In the genomic region with DNA sequence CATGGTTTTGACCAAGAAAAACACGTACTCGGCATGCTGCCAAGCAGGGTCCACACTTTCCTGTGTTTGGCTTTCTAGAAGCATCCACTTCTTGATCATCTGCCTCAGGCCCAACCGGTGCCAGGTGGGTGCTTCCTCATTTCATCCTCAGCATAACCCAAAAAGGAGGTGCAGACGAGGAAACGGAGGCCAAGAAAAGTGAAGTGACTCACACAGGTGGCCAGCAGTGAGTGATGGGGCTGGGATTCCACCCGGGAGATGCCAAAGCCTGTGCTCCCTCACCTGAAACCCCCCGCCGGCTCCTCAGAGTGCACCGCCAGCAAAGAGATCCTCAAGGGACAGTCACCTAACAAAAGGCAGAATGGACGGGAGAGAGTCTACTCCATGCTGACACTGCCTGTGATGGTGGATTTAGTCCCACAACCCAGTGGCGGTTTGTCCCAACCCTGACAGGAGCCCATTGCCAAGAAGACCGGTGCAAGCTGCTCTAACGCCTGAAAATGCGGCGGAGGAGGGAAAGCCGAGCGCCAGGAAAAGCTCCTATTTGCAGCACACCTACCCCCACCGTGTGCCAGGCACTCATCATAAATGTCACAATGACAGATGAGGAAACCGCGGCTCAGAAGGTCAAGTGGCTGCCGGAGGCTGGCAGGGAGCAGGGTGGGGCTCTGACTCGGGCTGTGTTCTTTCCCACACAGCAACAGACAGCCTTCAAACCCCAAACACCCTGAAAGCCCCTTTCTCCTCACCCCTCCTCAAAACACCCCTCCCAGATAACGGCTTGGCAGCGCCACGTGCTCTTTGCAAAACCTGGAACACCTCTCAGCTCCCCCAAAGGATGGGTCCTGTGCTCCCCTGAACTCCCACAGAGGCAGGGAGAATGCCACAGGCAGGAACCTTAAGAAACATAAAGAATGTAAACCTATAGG, we compare ENCODE assay signal across 12 cellular contexts. TPM values are rescaled to one million over a fixed set of nuclear protein-coding genes. Genes with fewer than 3 reads are reported as not detected.
A peak's percentile ranks its signal among the peaks of the same experiment; 100 is the strongest.
DNase-seq lines count a peak whose midpoint lies in the region; ATAC-seq, FAIRE-seq and TF ChIP-seq lines count a peak whose summit lies in the region.
"Had no signal": no experiment of that assay in that cellular context is flagged by ENCODE, and none has a peak within 500 bp of the region (broad histone marks: within the 10 kb centered on the region; RNA-seq: fewer than 3 reads in every experiment).

No MANE protein-coding gene starts in this region.

- TF ChIP-seq EP300 in H1 (IDR thresholded peaks at IDR 0.05; ENCODE audit: borderline replicate concordance in 1 of 2, low read depth in 2 of 2, low read length in 2 of 2) (no peak), upper lobe of left lung (IDR thresholded peaks at IDR 0.05) (no peak)

- no peak for FAIRE-seq in H1 (lab: Jason Lieb, UNC)

- no peaks in the 10 kb centered on the region for H3K9me3 Mint-ChIP-seq in activated CD8-positive, alpha-beta T cell treated with anti-CD3 and anti-CD28 coated beads, Interleukin-2, amount 10 ng/mL, durations not matched to agents 7 days and 5 days (ENCODE audit: insufficient read depth)

- no peaks in the 10 kb centered on the region for H4K20me1 ChIP-seq in H1 (replicated peaks in 1 of 2; ENCODE audit: control insufficient read depth in 1 of 2, insufficient read depth in 2 of 2, low read length in 2 of 2)

- peak; percentile 32 for ATAC-seq in activated CD8-positive, alpha-beta T cell treated with anti-CD3 and anti-CD28 coated beads, Interleukin-2, amount 10 ng/mL, durations not matched to agents 7 days and 5 days
- ATAC-seq in upper lobe of left lung (ENCODE audit: low FRiP score in 2 of 2) = no peak

- no peak for TF ChIP-seq RAD21 in H1 (IDR thresholded peaks at IDR 0.05 in 1 of 2, conservative IDR thresholded peaks at IDR 0.05 in 1 of 2; ENCODE audit: low read depth in 2 of 2, low read length in 2 of 2)

- no peak overlapping the region for H3K14ac ChIP-seq in H1 (ENCODE audit: insufficient read length)

- no peak overlapping the region for H3K4ac ChIP-seq in H1 (replicated peaks; ENCODE audit: insufficient read length, low read depth, low read length)

- CTCF ChIA-PET in activated CD8-positive, alpha-beta T cell treated with anti-CD3 and anti-CD28 coated beads, Interleukin-2, amount 10 ng/mL, durations not matched to agents 7 days and 5 days (lab: Charles Lee) = interaction anchor here (1.2 to 5.6 kb wide), 6 partner anchors 12 to 1113 kb away, joined by 3 to 41 read pairs (median 6); no protein-coding TSS in a partner anchor
- CTCF ChIA-PET in H1 (lab: Charles Lee; ENCODE audit: partially characterized antibody) = interaction anchor here (0.8 to 2.7 kb wide), 6 partner anchors 10 to 64 kb away, joined by 3 to 12 read pairs (median 4); no protein-coding TSS in a partner anchor

- no peaks in the 10 kb centered on the region for H3K23me2 ChIP-seq in H1 (ENCODE audit: low read depth, low read length)

- peaks cover 19% of the 10 kb centered on the region for H3K79me1 ChIP-seq in H1 (ENCODE audit: low read depth, low read length)

- peaks cover 0 to 56% of the 10 kb centered on the region in 2 experiments; a peak in 2 of 4 replicates for H3K79me2 ChIP-seq in H1 (ENCODE audit: control insufficient read depth in 1 of 2, insufficient read depth in 2 of 2, low read length in 2 of 2)

- H4K91ac ChIP-seq in H1 (replicated peaks; ENCODE audit: insufficient read length, low read length) = no peak overlapping the region

- H3K9ac ChIP-seq in H1 (replicated peaks in 1 of 4; ENCODE audit: extremely low read depth in 1 of 4, low read depth in 3 of 4, low read length in 3 of 4) = no peak overlapping the region

- no peak overlapping the region for H3K23ac ChIP-seq in H1 (ENCODE audit: insufficient read length)

- H3K36me3 ChIP-seq in H1 (ENCODE audit: control insufficient read depth in 2 of 4, insufficient read depth in 4 of 4, low read length in 3 of 4) (no peaks in the 10 kb centered on the region), thymus (ENCODE audit: control insufficient read depth, insufficient read depth) (peaks cover 82% of the 10 kb centered on the region), upper lobe of left lung (no peaks in the 10 kb centered on the region)
- H3K36me3 ChIP-seq: SJSA1 had no signal

- no peak overlapping the region; the same call in 1 of the 2 replicates for H4K8ac ChIP-seq in H1 (ENCODE audit: extremely low read depth, insufficient read depth, low read length)

- peaks cover 89% of the 10 kb centered on the region for H3K36me3 Mint-ChIP-seq in activated CD8-positive, alpha-beta T cell treated with anti-CD3 and anti-CD28 coated beads, Interleukin-2, amount 10 ng/mL, durations not matched to agents 7 days and 5 days (ENCODE audit: low read depth)

- H2AK5ac ChIP-seq in H1 (ENCODE audit: low read depth, low read length) = 0 out of 2 replicates have a peak overlapping the region, but pooled peaks have one; percentile 28

- H3K18ac ChIP-seq in H1 (ENCODE audit: extremely low read depth, low read length) = no peak overlapping the region

- no peak overlapping the region for H3K4me2 ChIP-seq in H1 (ENCODE audit: insufficient read depth in 1 of 2, low read depth in 2 of 2, low read length in 2 of 2)

- no peaks in the 10 kb centered on the region for H3K9me3 ChIP-seq in H1 (ENCODE audit: insufficient read depth in 2 of 2, low read depth in 1 of 2, low read length in 1 of 2)
- no peaks in the 10 kb centered on the region for H3K9me3 ChIP-seq in thymus (ENCODE audit: control insufficient read depth)
- H3K9me3 ChIP-seq in upper lobe of left lung = no peaks in the 10 kb centered on the region
- H3K9me3 ChIP-seq: SJSA1 had no signal

- H2BK120ac ChIP-seq in H1 (replicated peaks; ENCODE audit: low read depth, low read length) = no peak overlapping the region

- H3K27me3 Mint-ChIP-seq in activated CD8-positive, alpha-beta T cell treated with anti-CD3 and anti-CD28 coated beads, Interleukin-2, amount 10 ng/mL, durations not matched to agents 7 days and 5 days (ENCODE audit: low read depth) = no peaks in the 10 kb centered on the region

- no peak for TF ChIP-seq CTCF in H1 (IDR thresholded peaks at IDR 0.05; ENCODE audit: control extremely low read depth in 1 of 3, insufficient read depth in 1 of 3, low read depth in 1 of 3, low read length in 3 of 3)
- no peak for TF ChIP-seq CTCF in upper lobe of left lung (IDR thresholded peaks at IDR 0.05)

- H3K4me1 ChIP-seq in H1 (replicated peaks in 1 of 4; ENCODE audit: control insufficient read depth in 3 of 4, insufficient read depth in 4 of 4, low read length in 3 of 4) (peaks cover 11 to 40% (median 19%) of the 10 kb centered on the region in 4 experiments), thymus (ENCODE audit: control insufficient read depth, insufficient read depth, low read length) (peaks cover 28% of the 10 kb centered on the region), upper lobe of left lung (no peaks in the 10 kb centered on the region)

- POLR2A ChIA-PET in activated CD8-positive, alpha-beta T cell treated with anti-CD3 and anti-CD28 coated beads, Interleukin-2, amount 10 ng/mL, durations not matched to agents 7 days and 5 days (lab: Charles Lee) = interaction anchor here (0.5 to 4.1 kb wide), 10 partner anchors 8 to 35 kb away, joined by 3 to 29 read pairs (median 4); a partner anchor contains a TSS
- POLR2A ChIA-PET in H1 (lab: Charles Lee; ENCODE audit: partially characterized antibody) = interaction anchor here (0.7 to 2.4 kb wide), 3 partner anchors 9 to 15 kb away, joined by 3 to 8 read pairs (median 3); no protein-coding TSS in a partner anchor

- no peak overlapping the region for H2AFZ ChIP-seq in H1 (ENCODE audit: low read length)

- peak overlapping the region; percentile 49; the same call in 1 of the 2 replicates for H2BK5ac ChIP-seq in H1 (ENCODE audit: low read depth, low read length)

- WGBS in H1 (ENCODE audit: extremely low coverage in 1 of 2, insufficient coverage in 1 of 2, insufficient read length in 1 of 2, insufficient replicate concordance in 2 of 2, low coverage in 1 of 2, low lambda C conversion rate in 2 of 2, missing lambda C conversion rate in 1 of 2), 2 experiments = 84% methylated on average over 25 of the region's 25 CpGs; no CpG with 5 or more reads in 1 of the 2 experiments
- 62% methylated on average over 25 of the region's 25 CpGs for WGBS in thymus
- WGBS in upper lobe of left lung, 2 donors = 60 to 64% methylated on average over 23 to 25 of the region's 25 CpGs

- H3K4me3 ChIP-seq in H1 (ENCODE audit: extremely low read depth in 1 of 4, insufficient read depth in 2 of 4, low read depth in 3 of 4, low read length in 4 of 4) (no peak overlapping the region), thymus (ENCODE audit: low read length) (no peak overlapping the region), upper lobe of left lung (no peak overlapping the region)
- H3K4me3 ChIP-seq: SJSA1 had no signal

- no peak overlapping the region for H3K56ac ChIP-seq in H1 (replicated peaks; ENCODE audit: insufficient read length, low read depth, low read length)

- peaks cover 98% of the 10 kb centered on the region for H3K4me1 Mint-ChIP-seq in activated CD8-positive, alpha-beta T cell treated with anti-CD3 and anti-CD28 coated beads, Interleukin-2, amount 10 ng/mL, durations not matched to agents 7 days and 5 days (ENCODE audit: low read depth)

- DNase-seq in activated gamma-delta T cell (lab: John Stamatoyannopoulos, UW) = peak; percentile 38
- DNase-seq in activated gamma-delta T cell treated with Interleukin-2 at 50 U/mL for 16 hours = no peak
- DNase-seq in activated CD8-positive, alpha-beta T cell treated with anti-CD3 and anti-CD28 coated beads, Interleukin-2, amount 10 ng/mL, durations not matched to agents 7 days and 5 days = peak; percentile 72
- DNase-seq in H1 (ENCODE audit: low read depth in 1 of 2, low spot score in 2 of 2) = no peak
- DNase-seq in NAMALWA (ENCODE audit: low spot score) = no peak
- DNase-seq in SIG-M5 (lab: John Stamatoyannopoulos, UW) = no peak
- DNase-seq in upper lobe of left lung = no peak
- DNase-seq: erythroblast, NCI-H774, trophoblast cell had no signal

- no peaks in the 10 kb centered on the region; a peak in 1 of 7 replicates for H3K27me3 ChIP-seq in H1 (replicated peaks in 1 of 4; ENCODE audit: control insufficient read depth in 3 of 4, extremely low read depth in 1 of 4, insufficient read depth in 3 of 4, low read length in 3 of 4)
- H3K27me3 ChIP-seq in thymus (ENCODE audit: control insufficient read depth, insufficient read depth) = no peaks in the 10 kb centered on the region
- no peaks in the 10 kb centered on the region for H3K27me3 ChIP-seq in upper lobe of left lung
- H3K27me3 ChIP-seq: SJSA1 had no signal

- H3K27ac ChIP-seq in H1 (ENCODE audit: low read depth, low read length) = no peak overlapping the region
- peak overlapping the region; percentile 69 for H3K27ac ChIP-seq in thymus (ENCODE audit: low read depth)
- no peak overlapping the region for H3K27ac ChIP-seq in upper lobe of left lung
- H3K27ac ChIP-seq: SJSA1 had no signal

- peak overlapping the region; percentile 76 for H3K4me3 Mint-ChIP-seq in activated CD8-positive, alpha-beta T cell treated with anti-CD3 and anti-CD28 coated beads, Interleukin-2, amount 10 ng/mL, durations not matched to agents 7 days and 5 days

- peak overlapping the region; percentile 95 for H3K27ac Mint-ChIP-seq in activated CD8-positive, alpha-beta T cell treated with anti-CD3 and anti-CD28 coated beads, Interleukin-2, amount 10 ng/mL, durations not matched to agents 7 days and 5 days

- 0 out of 2 replicates have a peak overlapping the region, but pooled peaks have one; percentile 67 for H2BK15ac ChIP-seq in H1 (ENCODE audit: low read length)

- no peak overlapping the region for H4K5ac ChIP-seq in H1 (ENCODE audit: insufficient read length, low read depth, low read length)

- no peak overlapping the region for H2BK20ac ChIP-seq in H1 (ENCODE audit: low read length)

- TF ChIP-seq POLR2A in H1 (IDR thresholded peaks at IDR 0.05; ENCODE audit: control extremely low read depth in 1 of 2, low read depth in 2 of 2, low read length in 2 of 2) = no peak
- no peak for TF ChIP-seq POLR2A in upper lobe of left lung (IDR thresholded peaks at IDR 0.05)

- 0 out of 2 replicates have a peak overlapping the region, but pooled peaks have one; percentile 21 for H2BK12ac ChIP-seq in H1 (ENCODE audit: low read depth, low read length)

RNA-seq across cellular contexts. Expression of a gene that starts 18.8 kb away (rescaled TPM):
- total RNA-seq in activated CD8-positive, alpha-beta T cell treated with anti-CD3 and anti-CD28 coated beads, Interleukin-2, amount 10 ng/mL, durations not matched to agents 7 days and 5 days = 10 to 100 TPM; 68.6 to 70.6 TPM
- total RNA-seq in H1 (2021; fragmentation: NEBNext Ultra II Directional; extraction: Animal tissue kit (Norgen Biotek cat#: 25700)) = 5.9 TPM in 2 replicates
- 0.63 and 0.80 TPM in 2 replicates for polyA plus RNA-seq in H1 (2011; rRNA removed)
- 0.85 TPM for polyA plus RNA-seq in H1 (2011; cell fraction: cytosol; rRNA removed)
- 1.5 TPM for polyA plus RNA-seq in H1 (2011; cell fraction: nucleus; rRNA removed)
- polyA plus RNA-seq in H1 (2012, experiment 1 of 2) = 1.1 to 2.2 TPM (median 1.2 TPM) in 4 replicates
- polyA plus RNA-seq in H1 (2012, experiment 2 of 2) = 0.22 TPM
- polyA plus RNA-seq in H1 (2013, experiment 1 of 2) = 2.1 TPM
- 2.1 TPM for polyA plus RNA-seq in H1 (2013, experiment 2 of 2)
- 1.7 and 1.9 TPM in 2 replicates for polyA minus RNA-seq in H1 (2011; rRNA and poly(A)+ RNA removed)
- polyA minus RNA-seq in H1 (2011; cell fraction: cytosol; rRNA and poly(A)+ RNA removed) = 3.2 TPM
- polyA minus RNA-seq in H1 (2011; cell fraction: nucleus; rRNA and poly(A)+ RNA removed) = 4.1 TPM
- polyA plus RNA-seq in thymus = 15.1 TPM
- total RNA-seq in upper lobe of left lung = 1 to 10 TPM; 1.1 to 4.5 (median 2.2) TPM

Comparison
In these comparisons a context has a peak if more than half of its experiments do, and no peak if none do; other contexts are left out.
1. DNase-seq: peak in activated gamma-delta T cell (single experiment) and activated CD8-positive, alpha-beta T cell treated with anti-CD3 and anti-CD28 coated beads, Interleukin-2, amount 10 ng/mL, durations not matched to agents 7 days and 5 days (single experiment); none in activated gamma-delta T cell treated with Interleukin-2 at 50 U/mL for 16 hours (single experiment), H1 (0 of 2), NAMALWA (single experiment), SIG-M5 (single experiment) and upper lobe of left lung (0 of 2).
2. RNA of a gene that starts 18.8 kb away (total RNA-seq): 68.6 to 70.6 TPM in activated CD8-positive, alpha-beta T cell treated with anti-CD3 and anti-CD28 coated beads, Interleukin-2, amount 10 ng/mL, durations not matched to agents 7 days and 5 days; 5.9 TPM in H1 and 1.1 to 4.5 TPM in upper lobe of left lung; every median in the first group is over 10 times any median in the second.